In the genomic region with DNA sequence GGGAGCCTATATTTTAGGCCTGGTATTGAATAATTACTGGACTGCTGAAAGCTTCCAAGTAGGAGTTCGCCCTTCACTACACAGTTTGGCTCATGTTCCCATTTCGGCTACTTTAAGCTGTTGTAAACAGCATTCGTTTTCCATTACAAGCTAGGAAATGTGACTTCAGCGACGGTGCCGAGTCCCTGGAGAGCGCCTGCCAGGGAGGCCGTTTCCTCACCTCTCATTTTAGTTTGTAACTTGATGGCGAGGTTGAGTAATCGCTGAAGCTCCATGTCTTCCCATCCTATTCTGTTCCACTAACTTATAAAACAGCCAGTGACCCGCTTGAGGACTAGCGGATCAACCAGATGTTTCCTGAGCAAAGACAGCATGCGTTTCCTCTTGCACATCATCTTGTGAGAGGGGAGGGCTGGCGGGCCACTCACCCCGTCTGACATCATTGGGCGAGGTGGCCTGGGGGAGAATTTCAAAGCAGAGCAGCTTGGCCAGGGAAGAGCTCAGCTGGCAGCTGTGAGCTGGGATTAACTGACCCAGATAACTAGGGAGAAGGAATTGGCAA, we compare ENCODE assay signal across 12 cellular contexts. TPM values are rescaled to one million over a fixed set of nuclear protein-coding genes. Genes with fewer than 3 reads are reported as not detected.
A peak's percentile ranks its signal among the peaks of the same experiment; 100 is the strongest.
DNase-seq lines count a peak whose midpoint lies in the region; ATAC-seq and TF ChIP-seq lines count a peak whose summit lies in the region.
"Had no signal": no experiment of that assay in that cellular context is flagged by ENCODE, and none has a peak within 500 bp of the region (broad histone marks: within the 10 kb centered on the region; RNA-seq: fewer than 3 reads in every experiment).

No MANE protein-coding gene starts in this region.

- H3K36me3 ChIP-seq in SK-N-SH (replicated peaks in 1 of 2; ENCODE audit: control insufficient read depth in 1 of 2, insufficient read depth in 2 of 2, low read length in 1 of 2) = no peaks in the 10 kb centered on the region
- no peaks in the 10 kb centered on the region for H3K36me3 ChIP-seq in aorta (ENCODE audit: control insufficient read depth in 1 of 2, insufficient read depth in 2 of 2, low read length in 1 of 2)

- H3K79me2 ChIP-seq in SK-N-SH (ENCODE audit: insufficient read depth) = no peaks in the 10 kb centered on the region

- CTCF ChIA-PET in SK-N-SH (lab: Yijun Ruan, JAX) = interaction anchor here (0.6 to 19.5 kb wide), 8 partner anchors 10 to 269 kb away, joined by 3 to 499 read pairs (median 6); no protein-coding TSS in a partner anchor

- no peaks in the 10 kb centered on the region for H3K9me3 ChIP-seq in SK-N-SH
- H3K9me3 ChIP-seq in aorta (ENCODE audit: control insufficient read depth, low read length) = no peaks in the 10 kb centered on the region

- H3K4me1 ChIP-seq in SK-N-SH (ENCODE audit: control insufficient read depth in 1 of 2, insufficient read depth in 2 of 2, low read depth in 1 of 2, low read length in 1 of 2) (peaks cover 0 to 6% of the 10 kb centered on the region in 2 experiments; a peak in 1 of 4 replicates), aorta (ENCODE audit: control insufficient read depth in 1 of 2, insufficient read depth in 2 of 2, low read length in 2 of 2) (no peaks in the 10 kb centered on the region)

- no peaks in the 10 kb centered on the region for H3K9me2 ChIP-seq in SK-N-SH

- intact Hi-C loops in aorta (cut with DNase I) = no loop called here

- H3K27me3 ChIP-seq in SK-N-SH (ENCODE audit: insufficient read depth) = no peaks in the 10 kb centered on the region
- no peaks in the 10 kb centered on the region for H3K27me3 ChIP-seq in aorta (ENCODE audit: control insufficient read depth in 1 of 2, insufficient read depth in 2 of 2, low read length in 1 of 2)

- H3K4me2 ChIP-seq in SK-N-SH = no peak overlapping the region

- no peak overlapping the region for H3K4me3 ChIP-seq in SK-N-SH (ENCODE audit: low read depth in 2 of 2, low read length in 1 of 2)
- no peak overlapping the region for H3K4me3 ChIP-seq in aorta (ENCODE audit: low read length in 2 of 2)

- no peak overlapping the region for H2AFZ ChIP-seq in SK-N-SH (ENCODE audit: low read depth)

- ATAC-seq in SK-N-SH treated with all-trans-retinoic acid at 6 μM for 48 hours (no peak), left lobe of liver (peak; percentile 31), aorta (ENCODE audit: low FRiP score) (peak; percentile 86), HG02870 (IDR thresholded peaks at IDR 0.05; ENCODE audit: unreplicated experiment) (no peak)

- no peak for TF ChIP-seq RAD21 in SK-N-SH (IDR thresholded peaks at IDR 0.05; ENCODE audit: low read length)

- no peaks in the 10 kb centered on the region for H3F3A ChIP-seq in SK-N-SH (replicated peaks; ENCODE audit: insufficient read depth)

- H3K27ac ChIP-seq in SK-N-SH (ENCODE audit: low read depth in 2 of 2, low read length in 1 of 2) = no peak overlapping the region
- H3K27ac ChIP-seq in aorta (ENCODE audit: low read depth in 1 of 2, low read length in 2 of 2) = no peak overlapping the region

- POLR2A ChIA-PET in SK-N-SH (lab: Yijun Ruan, JAX) = no interaction called here

- DNase-seq in SK-N-SH = peak; percentile 38
- DNase-seq in dermis blood vessel endothelial cell = peak; percentile 73
- no peak for DNase-seq in left lobe of liver (ENCODE audit: low spot score)
- peak; percentile 71 to 80 for DNase-seq in aorta
- no peak for DNase-seq in NCI-H187 (lab: John Stamatoyannopoulos, UW)
- DNase-seq in cerebellar nuclear complex (lab: John Stamatoyannopoulos, UW) = no peak
- DNase-seq: activated CD8-positive, alpha-beta memory T cell treated with anti-CD3 and anti-CD28 coated beads, Interleukin-2, amount 50 U/mL, for 4 hours; NCI-H1436 treated with DMSO at 0.1 percent for 48 hours; SIG-M5; stimulated activated CD8-positive, alpha-beta memory T cell treated with anti-CD3 and anti-CD28 coated beads, Interleukin-4, amount 100 ng/mL, for 48 hours had no signal

- WGBS in SK-N-SH (ENCODE audit: low lambda C conversion rate) = 66% methylated on average over 16 of the region's 16 CpGs
- WGBS in aorta, 2 donors = 80 to 86% methylated on average over 16 of the region's 16 CpGs

- H4K20me1 ChIP-seq in SK-N-SH (ENCODE audit: insufficient read depth) = no peaks in the 10 kb centered on the region

- TF ChIP-seq CTCF in SK-N-SH (IDR thresholded peaks at IDR 0.05) = no peak

- H3K9ac ChIP-seq in SK-N-SH = no peak overlapping the region

- no peak for TF ChIP-seq EP300 in SK-N-SH (IDR thresholded peaks at IDR 0.05; ENCODE audit: borderline replicate concordance in 1 of 2, low read depth in 1 of 2, low read length in 1 of 2)

TF ChIP-seq in SK-N-SH, 30 proteins besides CTCF, POLR2A, EP300 and RAD21 (continues in another document):
- TF ChIP-seq, protein P1, sequence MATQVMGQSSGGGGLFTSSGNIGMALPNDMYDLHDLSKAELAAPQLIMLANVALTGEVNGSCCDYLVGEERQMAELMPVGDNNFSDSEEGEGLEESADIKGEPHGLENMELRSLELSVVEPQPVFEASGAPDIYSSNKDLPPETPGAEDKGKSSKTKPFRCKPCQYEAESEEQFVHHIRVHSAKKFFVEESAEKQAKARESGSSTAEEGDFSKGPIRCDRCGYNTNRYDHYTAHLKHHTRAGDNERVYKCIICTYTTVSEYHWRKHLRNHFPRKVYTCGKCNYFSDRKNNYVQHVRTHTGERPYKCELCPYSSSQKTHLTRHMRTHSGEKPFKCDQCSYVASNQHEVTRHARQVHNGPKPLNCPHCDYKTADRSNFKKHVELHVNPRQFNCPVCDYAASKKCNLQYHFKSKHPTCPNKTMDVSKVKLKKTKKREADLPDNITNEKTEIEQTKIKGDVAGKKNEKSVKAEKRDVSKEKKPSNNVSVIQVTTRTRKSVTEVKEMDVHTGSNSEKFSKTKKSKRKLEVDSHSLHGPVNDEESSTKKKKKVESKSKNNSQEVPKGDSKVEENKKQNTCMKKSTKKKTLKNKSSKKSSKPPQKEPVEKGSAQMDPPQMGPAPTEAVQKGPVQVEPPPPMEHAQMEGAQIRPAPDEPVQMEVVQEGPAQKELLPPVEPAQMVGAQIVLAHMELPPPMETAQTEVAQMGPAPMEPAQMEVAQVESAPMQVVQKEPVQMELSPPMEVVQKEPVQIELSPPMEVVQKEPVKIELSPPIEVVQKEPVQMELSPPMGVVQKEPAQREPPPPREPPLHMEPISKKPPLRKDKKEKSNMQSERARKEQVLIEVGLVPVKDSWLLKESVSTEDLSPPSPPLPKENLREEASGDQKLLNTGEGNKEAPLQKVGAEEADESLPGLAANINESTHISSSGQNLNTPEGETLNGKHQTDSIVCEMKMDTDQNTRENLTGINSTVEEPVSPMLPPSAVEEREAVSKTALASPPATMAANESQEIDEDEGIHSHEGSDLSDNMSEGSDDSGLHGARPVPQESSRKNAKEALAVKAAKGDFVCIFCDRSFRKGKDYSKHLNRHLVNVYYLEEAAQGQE (IDR thresholded peaks at IDR 0.05; ENCODE audit: low read depth, low read length) = no peak
- TF ChIP-seq MXI1 (IDR thresholded peaks at IDR 0.05; ENCODE audit: low read depth, low read length) = no peak
- TF ChIP-seq CHD2 (IDR thresholded peaks at IDR 0.05; ENCODE audit: low read length, partially characterized antibody) = no peak
- TF ChIP-seq NFIC (IDR thresholded peaks at IDR 0.05; ENCODE audit: borderline replicate concordance) = no peak
- no peak for TF ChIP-seq SIN3A (IDR thresholded peaks at IDR 0.05; ENCODE audit: borderline replicate concordance, low read depth, low read length)
- no peak for TF ChIP-seq ELF1 (IDR thresholded peaks at IDR 0.05)
- no peak for TF ChIP-seq TAF1 (IDR thresholded peaks at IDR 0.05; ENCODE audit: borderline replicate concordance, low read depth, low read length)

TF ChIP-seq in SK-N-SH treated with all-trans-retinoic acid at 6 μM for 48 hours, 23 proteins besides CTCF, POLR2A, EP300 and RAD21 (continues in another document):
- TF ChIP-seq ZNF565 (CRISPR knock-in tag; conservative IDR thresholded peaks at IDR 0.05; ENCODE audit: low read depth) = no peak
- TF ChIP-seq TOX (CRISPR knock-in tag; IDR thresholded peaks at IDR 0.05; ENCODE audit: borderline replicate concordance) = no peak
- TF ChIP-seq RARB (CRISPR knock-in tag; IDR thresholded peaks at IDR 0.05) = no peak
- TF ChIP-seq ZFP3 (CRISPR knock-in tag; IDR thresholded peaks at IDR 0.05) = no peak
- TF ChIP-seq ZNF8 (CRISPR knock-in tag; IDR thresholded peaks at IDR 0.05) = no peak
- TF ChIP-seq, protein P2, sequence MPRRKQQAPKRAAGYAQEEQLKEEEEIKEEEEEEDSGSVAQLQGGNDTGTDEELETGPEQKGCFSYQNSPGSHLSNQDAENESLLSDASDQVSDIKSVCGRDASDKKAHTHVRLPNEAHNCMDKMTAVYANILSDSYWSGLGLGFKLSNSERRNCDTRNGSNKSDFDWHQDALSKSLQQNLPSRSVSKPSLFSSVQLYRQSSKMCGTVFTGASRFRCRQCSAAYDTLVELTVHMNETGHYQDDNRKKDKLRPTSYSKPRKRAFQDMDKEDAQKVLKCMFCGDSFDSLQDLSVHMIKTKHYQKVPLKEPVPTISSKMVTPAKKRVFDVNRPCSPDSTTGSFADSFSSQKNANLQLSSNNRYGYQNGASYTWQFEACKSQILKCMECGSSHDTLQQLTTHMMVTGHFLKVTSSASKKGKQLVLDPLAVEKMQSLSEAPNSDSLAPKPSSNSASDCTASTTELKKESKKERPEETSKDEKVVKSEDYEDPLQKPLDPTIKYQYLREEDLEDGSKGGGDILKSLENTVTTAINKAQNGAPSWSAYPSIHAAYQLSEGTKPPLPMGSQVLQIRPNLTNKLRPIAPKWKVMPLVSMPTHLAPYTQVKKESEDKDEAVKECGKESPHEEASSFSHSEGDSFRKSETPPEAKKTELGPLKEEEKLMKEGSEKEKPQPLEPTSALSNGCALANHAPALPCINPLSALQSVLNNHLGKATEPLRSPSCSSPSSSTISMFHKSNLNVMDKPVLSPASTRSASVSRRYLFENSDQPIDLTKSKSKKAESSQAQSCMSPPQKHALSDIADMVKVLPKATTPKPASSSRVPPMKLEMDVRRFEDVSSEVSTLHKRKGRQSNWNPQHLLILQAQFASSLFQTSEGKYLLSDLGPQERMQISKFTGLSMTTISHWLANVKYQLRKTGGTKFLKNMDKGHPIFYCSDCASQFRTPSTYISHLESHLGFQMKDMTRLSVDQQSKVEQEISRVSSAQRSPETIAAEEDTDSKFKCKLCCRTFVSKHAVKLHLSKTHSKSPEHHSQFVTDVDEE (CRISPR knock-in tag; IDR thresholded peaks at IDR 0.05) = no peak
- TF ChIP-seq ISL1 (CRISPR knock-in tag; IDR thresholded peaks at IDR 0.05) = no peak

RNA-seq across cellular contexts. Expression of a gene that starts 32.9 kb away (rescaled TPM):
- polyA plus RNA-seq in SK-N-SH (2012; rRNA removed) (20.8 and 25.1 TPM in 2 replicates), aorta (10 to 100 TPM in 1 of 2 donors, 1 to 10 TPM in 1; 4.9 to 16.9 TPM)
- 25.7 and 26.3 TPM in 2 replicates for polyA plus RNA-seq in SK-N-SH (2012; cell fraction: cytosol; rRNA removed)
- polyA plus RNA-seq in SK-N-SH (2012; cell fraction: nucleus; rRNA removed) = 15.7 and 22.3 TPM in 2 replicates
- total RNA-seq in dermis blood vessel endothelial cell (40.2 and 44.1 TPM in 2 replicates), left lobe of liver (74.1 TPM), aorta (10 to 100 TPM in 1 of 2 donors, 1 to 10 TPM in 1; 8.9 to 11.2 TPM)

Comparison
In these comparisons a context has a peak if more than half of its experiments do, and no peak if none do; other contexts are left out.
1. DNase-seq: peak in SK-N-SH (single experiment), dermis blood vessel endothelial cell (single experiment) and aorta (2 of 2); none in left lobe of liver (single experiment), NCI-H187 (0 of 2) and cerebellar nuclear complex (0 of 2).
2. ATAC-seq: peak in left lobe of liver (single experiment) and aorta (single experiment); none in SK-N-SH treated with all-trans-retinoic acid at 6 μM for 48 hours (single experiment) and HG02870 (single experiment).